In the genomic region with DNA sequence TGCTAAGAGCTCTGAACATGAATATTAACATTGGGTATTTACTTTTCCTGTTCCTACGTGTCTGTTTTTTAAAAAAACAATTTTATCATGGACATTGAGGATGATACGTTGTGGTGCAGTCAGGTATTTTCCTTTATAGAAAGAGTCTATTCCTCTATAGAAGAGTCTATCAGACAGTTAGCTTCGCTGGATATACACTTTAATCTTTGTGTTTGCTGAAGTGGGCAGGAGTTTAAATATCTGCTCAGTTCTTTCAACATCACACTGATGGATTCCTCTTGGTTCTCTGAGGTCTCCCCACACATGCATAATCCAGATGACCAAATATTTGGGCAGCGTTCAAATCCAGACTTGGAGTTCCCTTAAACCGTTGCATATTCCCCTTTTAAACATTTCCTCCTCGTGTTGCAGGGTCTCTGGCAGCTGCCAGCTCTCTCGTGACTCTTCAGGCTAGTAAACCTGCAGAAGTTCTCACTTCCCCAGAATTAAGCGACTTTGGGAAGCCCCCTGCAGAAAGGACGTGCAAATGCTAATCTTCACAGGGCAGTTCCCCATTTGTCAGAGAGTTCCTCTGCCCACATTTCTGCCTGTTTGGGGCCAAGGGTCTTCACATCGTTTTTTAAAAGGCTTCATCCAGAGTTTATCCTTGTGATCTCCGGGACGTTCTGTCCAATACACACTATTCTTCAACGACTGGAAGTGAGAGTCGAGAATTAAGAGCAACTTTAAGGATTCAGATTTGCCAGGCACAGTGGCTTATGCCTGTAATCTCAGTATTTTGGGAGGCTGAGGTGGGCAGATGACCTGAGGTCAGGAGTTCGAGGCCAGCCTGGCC, we compare ENCODE assay signal across 9 cellular contexts. TPM values are rescaled to one million over a fixed set of nuclear protein-coding genes. Genes with fewer than 3 reads are reported as not detected.
DNase-seq lines count a peak whose midpoint lies in the region; ATAC-seq lines count a peak whose summit lies in the region.
"Had no signal": no experiment of that assay in that cellular context is flagged by ENCODE, and none has a peak within 500 bp of the region (broad histone marks: within the 10 kb centered on the region; RNA-seq: fewer than 3 reads in every experiment).

No MANE protein-coding gene starts in this region.

- DNase-seq in mucosa of gallbladder (ENCODE audit: low spot score) (peak; percentile 21), COLO668 (lab: John Stamatoyannopoulos, UW; ENCODE audit: unreplicated experiment) (no peak), H4 (ENCODE audit: low spot score) (no peak), AG08395 (ENCODE audit: low spot score) (no peak)
- DNase-seq in stimulated activated CD4-positive, alpha-beta T cell treated with anti-CD3 and anti-CD28 coated beads, Interleukin-1b, Interleukin-23, amount 100 ng/mL, for 48 hours, result no peak
- DNase-seq: NCI-H1105 had no signal

- ATAC-seq in GM18858 (IDR thresholded peaks at IDR 0.05; ENCODE audit: unreplicated experiment) (peak; percentile 63), GM21737 (IDR thresholded peaks at IDR 0.05; ENCODE audit: unreplicated experiment) (peak; percentile 73), HG03520 (IDR thresholded peaks at IDR 0.05; ENCODE audit: unreplicated experiment) (peak; percentile 75)

RNA-seq across cellular contexts. Expression of gene DHRSX, which starts 20.5 kb away (rescaled TPM):
- total RNA-seq in mucosa of gallbladder, result 61.4 TPM
- total RNA-seq in H4 (2014; rRNA removed; shearing (Covaris generic)), result 28.2 and 37.1 TPM in 2 replicates

RNA-seq across cellular contexts. Expression of gene ZBED1, which starts 20.5 kb away (rescaled TPM):
- 80.2 TPM for total RNA-seq in mucosa of gallbladder
- 27.3 and 37.8 TPM in 2 replicates for total RNA-seq in H4 (2014; rRNA removed; shearing (Covaris generic))
